ENCODE assay signal across 21 cellular contexts in the genomic region with DNA sequence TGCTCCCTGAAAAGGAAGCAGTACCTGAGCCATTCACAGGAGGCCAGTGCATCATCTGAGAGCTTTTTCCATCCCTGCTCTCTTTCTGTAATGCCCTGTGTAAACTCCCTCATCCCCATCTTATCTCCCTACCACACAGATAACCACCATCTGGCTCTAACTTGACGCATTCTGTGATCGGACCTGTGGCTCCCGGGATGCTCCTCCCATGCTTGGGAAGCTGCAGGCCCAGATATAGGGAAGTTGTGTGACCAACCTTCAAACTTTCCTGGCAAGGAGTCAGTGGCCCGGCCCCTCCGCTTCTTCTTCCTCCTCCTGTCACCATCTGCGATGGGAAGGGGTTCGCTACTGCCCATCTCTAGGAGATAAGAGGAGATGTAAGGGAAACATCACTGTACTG. TPM values are rescaled to one million over a fixed set of nuclear protein-coding genes. Genes with fewer than 3 reads are reported as not detected.
DNase-seq lines count a peak whose midpoint lies in the region; ATAC-seq lines count a peak whose summit lies in the region.
"Had no signal": no experiment of that assay in that cellular context is flagged by ENCODE, and none has a peak within 500 bp of the region (broad histone marks: within the 10 kb centered on the region; RNA-seq: fewer than 3 reads in every experiment).

No MANE protein-coding gene starts in this region.

- no peaks in the 10 kb centered on the region for H3K27me3 Mint-ChIP-seq in activated T-cell treated with anti-CD3 and anti-CD28 coated beads, Interleukin-2, amount 50 U/mL, for 24 hours
- no peaks in the 10 kb centered on the region for H3K27me3 Mint-ChIP-seq in T-cell
- no peaks in the 10 kb centered on the region for H3K27me3 Mint-ChIP-seq in dendritic cell treated with granulocyte-macrophage colony-stimulating factor and Interleukin-4, amounts not matched to agents 40 ng/mL and 50 ng/mL, for 4 days
- no peaks in the 10 kb centered on the region for H3K27me3 Mint-ChIP-seq in stimulated activated naive B cell treated with anti-CD40 and anti-IgM and Interleukin-4, amounts not matched to agents 10 μg/mL and 1 μg/mL and 100 μg/mL, for 72 hours

- no peak for DNase-seq in activated T-cell treated with anti-CD3 and anti-CD28 coated beads, Interleukin-2, amount 50 U/mL, for 24 hours
- no peak for DNase-seq in activated T-cell treated with anti-CD3 and anti-CD28 coated beads, Interleukin-2, amount 50 U/mL, for 1 hour
- DNase-seq in T-cell = no peak
- no peak for DNase-seq in stimulated activated naive B cell treated with anti-CD40 and anti-IgM and Interleukin-4, amounts not matched to agents 10 μg/mL and 1 μg/mL and 100 μg/mL, for 72 hours
- DNase-seq in NCI-H187 treated with DMSO at 0.1 percent for 48 hours (lab: John Stamatoyannopoulos, UW) = no peak
- no peak for DNase-seq in GM03348 (ENCODE audit: low spot score)
- DNase-seq: activated CD4-positive, alpha-beta T cell treated with anti-CD3 and anti-CD28 coated beads, Interleukin-2, amount 50 U/mL, for 48 hours; CD8-positive, alpha-beta T cell; DMS79 treated with DMSO at 0.1 percent for 48 hours; gastrocnemius medialis; IMR-90; MG63; NCI-H1436 treated with DMSO at 0.1 percent for 48 hours; psoas muscle; stimulated activated CD4-positive, alpha-beta T cell treated with anti-CD3 and anti-CD28 coated beads, Interleukin-2, amount 100 ng/mL, for 48 hours had no signal

- peak overlapping the region; percentile 95 for H3K27ac Mint-ChIP-seq in activated T-cell treated with anti-CD3 and anti-CD28 coated beads, Interleukin-2, amount 50 U/mL, for 24 hours
- H3K27ac Mint-ChIP-seq in T-cell = peak overlapping the region; percentile 46 to 90
- peak overlapping the region; percentile 83 for H3K27ac Mint-ChIP-seq in dendritic cell treated with granulocyte-macrophage colony-stimulating factor and Interleukin-4, amounts not matched to agents 40 ng/mL and 50 ng/mL, for 4 days
- peak overlapping the region; percentile 6 for H3K27ac Mint-ChIP-seq in stimulated activated naive B cell treated with anti-CD40 and anti-IgM and Interleukin-4, amounts not matched to agents 10 μg/mL and 1 μg/mL and 100 μg/mL, for 72 hours

- no peaks in the 10 kb centered on the region for H3K9me3 Mint-ChIP-seq in activated T-cell treated with anti-CD3 and anti-CD28 coated beads, Interleukin-2, amount 50 U/mL, for 24 hours
- no peaks in the 10 kb centered on the region for H3K9me3 Mint-ChIP-seq in T-cell
- H3K9me3 Mint-ChIP-seq in dendritic cell treated with granulocyte-macrophage colony-stimulating factor and Interleukin-4, amounts not matched to agents 40 ng/mL and 50 ng/mL, for 4 days = no peaks in the 10 kb centered on the region
- no peaks in the 10 kb centered on the region for H3K9me3 Mint-ChIP-seq in stimulated activated naive B cell treated with anti-CD40 and anti-IgM and Interleukin-4, amounts not matched to agents 10 μg/mL and 1 μg/mL and 100 μg/mL, for 72 hours
- H3K9me3 Mint-ChIP-seq: CD8-positive, alpha-beta T cell; neural progenitor cell had no signal

- peaks cover 34% of the 10 kb centered on the region for H3K4me1 Mint-ChIP-seq in activated T-cell treated with anti-CD3 and anti-CD28 coated beads, Interleukin-2, amount 50 U/mL, for 24 hours (ENCODE audit: low read depth)
- peaks cover 21 to 31% (median 28%) of the 10 kb centered on the region in 3 donors for H3K4me1 Mint-ChIP-seq in T-cell
- H3K4me1 Mint-ChIP-seq in dendritic cell treated with granulocyte-macrophage colony-stimulating factor and Interleukin-4, amounts not matched to agents 40 ng/mL and 50 ng/mL, for 4 days (ENCODE audit: low read depth) = peaks cover 76% of the 10 kb centered on the region
- peaks cover 17 to 30% of the 10 kb centered on the region in 2 donors for H3K4me1 Mint-ChIP-seq in stimulated activated naive B cell treated with anti-CD40 and anti-IgM and Interleukin-4, amounts not matched to agents 10 μg/mL and 1 μg/mL and 100 μg/mL, for 72 hours

- peaks cover 92% of the 10 kb centered on the region for H3K36me3 Mint-ChIP-seq in activated T-cell treated with anti-CD3 and anti-CD28 coated beads, Interleukin-2, amount 50 U/mL, for 24 hours (ENCODE audit: low read depth)
- H3K36me3 Mint-ChIP-seq in T-cell = peaks cover 50% of the 10 kb centered on the region
- peaks cover 99% of the 10 kb centered on the region for H3K36me3 Mint-ChIP-seq in dendritic cell treated with granulocyte-macrophage colony-stimulating factor and Interleukin-4, amounts not matched to agents 40 ng/mL and 50 ng/mL, for 4 days (ENCODE audit: low read depth)
- H3K36me3 Mint-ChIP-seq in stimulated activated naive B cell treated with anti-CD40 and anti-IgM and Interleukin-4, amounts not matched to agents 10 μg/mL and 1 μg/mL and 100 μg/mL, for 72 hours = peaks cover 53 to 67% of the 10 kb centered on the region in 2 donors

- ATAC-seq in T-cell (replicated peaks in 1 of 4) = no peak
- no peak for ATAC-seq in stimulated activated naive B cell treated with anti-CD40 and anti-IgM and Interleukin-4, amounts not matched to agents 10 μg/mL and 1 μg/mL and 100 μg/mL, for 72 hours (replicated peaks)
- no peak for ATAC-seq in HG03095 (IDR thresholded peaks at IDR 0.05; ENCODE audit: unreplicated experiment)
- ATAC-seq: CD8-positive, alpha-beta T cell; gastrocnemius medialis; HCT116; Panc1; psoas muscle had no signal

- no peak overlapping the region for H3K4me3 Mint-ChIP-seq in activated T-cell treated with anti-CD3 and anti-CD28 coated beads, Interleukin-2, amount 50 U/mL, for 24 hours
- no peak overlapping the region for H3K4me3 Mint-ChIP-seq in T-cell
- peak overlapping the region; percentile 46 for H3K4me3 Mint-ChIP-seq in dendritic cell treated with granulocyte-macrophage colony-stimulating factor and Interleukin-4, amounts not matched to agents 40 ng/mL and 50 ng/mL, for 4 days
- H3K4me3 Mint-ChIP-seq in stimulated activated naive B cell treated with anti-CD40 and anti-IgM and Interleukin-4, amounts not matched to agents 10 μg/mL and 1 μg/mL and 100 μg/mL, for 72 hours = no peak overlapping the region
- H3K4me3 Mint-ChIP-seq: CD8-positive, alpha-beta T cell; neural progenitor cell had no signal

- CTCF ChIA-PET in T-cell (lab: Charles Lee) = no interaction called here

- POLR2A ChIA-PET in T-cell (lab: Charles Lee) = interaction anchor here in 1 of 2 donors (0.7 kb wide), 1 partner anchor 33 kb away, joined by 4 read pairs; a partner anchor contains a TSS

- intact Hi-C loops in dendritic cell treated with granulocyte-macrophage colony-stimulating factor and Interleukin-4, amounts not matched to agents 40 ng/mL and 50 ng/mL, for 4 days (cut with micrococcal nuclease) = loop anchor here (5.0 kb wide), 1 partner anchor 34 kb away; a partner anchor contains a TSS

RNA-seq across cellular contexts. Expression of a gene that starts 21.1 kb away (rescaled TPM):
- 10 to 100 TPM; 41.4 to 54.5 (median 52.7) TPM for total RNA-seq in T-cell

RNA-seq across cellular contexts. Expression of a gene that starts 31.5 kb away (rescaled TPM):
- under 1 TPM in 1 of 5 donors, not detected in 4; 0.14 TPM for total RNA-seq in T-cell
- total RNA-seq: adrenal gland; CD8-positive, alpha-beta T cell; gastrocnemius medialis; IMR-90; psoas muscle had no signal

RNA-seq across cellular contexts. Expression of a gene that starts 33.6 kb away (rescaled TPM):
- total RNA-seq in T-cell = 10 to 100 TPM; 13.2 to 29.6 (median 24.6) TPM

Comparison
In these comparisons a context has a peak if more than half of its experiments do, and no peak if none do; other contexts are left out.
1. H3K27ac Mint-ChIP-seq: peak in every context shown above with its lines; median percentile 95 in activated T-cell treated with anti-CD3 and anti-CD28 coated beads, Interleukin-2, amount 50 U/mL, for 24 hours; 83 in dendritic cell treated with granulocyte-macrophage colony-stimulating factor and Interleukin-4, amounts not matched to agents 40 ng/mL and 50 ng/mL, for 4 days; 68 in T-cell; 6 in stimulated activated naive B cell treated with anti-CD40 and anti-IgM and Interleukin-4, amounts not matched to agents 10 μg/mL and 1 μg/mL and 100 μg/mL, for 72 hours.